In genomic region chr10:5486852-5487235, GRCh38 we compare ENCODE assay signal across 1 cellular context.
A peak's percentile ranks its signal among the peaks of the same experiment; 100 is the strongest.
TF ChIP-seq lines count a peak whose summit lies in the region.

No MANE protein-coding gene starts in this region.

TF ChIP-seq in K562, 482 proteins besides CTCF, POLR2A, EP300 and RAD21 (continued from another document and continues in another):
- no peak for TF ChIP-seq CHD7 (IDR thresholded peaks at IDR 0.05; ENCODE audit: low read depth, low read length)
- TF ChIP-seq COPS2 (conservative IDR thresholded peaks at IDR 0.05): no peak
- no peak for TF ChIP-seq ZC3H4 (CRISPR knock-in tag; IDR thresholded peaks at IDR 0.05; ENCODE audit: borderline replicate concordance)
- no peak for TF ChIP-seq ZEB2 (IDR thresholded peaks at IDR 0.05)
- TF ChIP-seq UBTF (IDR thresholded peaks at IDR 0.05; ENCODE audit: borderline replicate concordance in 1 of 2, low read depth in 2 of 2, low read length in 2 of 2): peak in 1 of 2 experiments; percentile 71; a peak in 2 of 4 replicates
- TF ChIP-seq MYC (IDR thresholded peaks at IDR 0.05; ENCODE audit: low read depth, low read length): no peak
- no peak for TF ChIP-seq MYC (CRISPR knock-in tag; IDR thresholded peaks at IDR 0.05; ENCODE audit: borderline replicate concordance, low read depth)
- no peak for TF ChIP-seq FIP1L1 (IDR thresholded peaks at IDR 0.05; ENCODE audit: low read depth, low read length, poor library complexity, severe bottlenecking)
- 0 out of 2 replicates have a peak, but pooled peaks have one; percentile 42 for TF ChIP-seq ZBTB17 (CRISPR knock-in tag; IDR thresholded peaks at IDR 0.05)
- TF ChIP-seq ZFX (CRISPR knock-in tag; IDR thresholded peaks at IDR 0.05): peak; percentile 69
- TF ChIP-seq ZNF24 (IDR thresholded peaks at IDR 0.05): no peak
- no peak for TF ChIP-seq NR0B1 (IDR thresholded peaks at IDR 0.05; ENCODE audit: partially characterized antibody)
- no peak for TF ChIP-seq HNRNPUL1 (IDR thresholded peaks at IDR 0.05; ENCODE audit: low read length)
- no peak for TF ChIP-seq FUS (optimal IDR thresholded peaks at IDR 0.05; ENCODE audit: low read depth, low read length)
- peak in 1 of 2 experiments; percentile 55; a peak in 2 of 4 replicates for TF ChIP-seq HDAC1 (IDR thresholded peaks at IDR 0.05)
- TF ChIP-seq ZBTB5 (IDR thresholded peaks at IDR 0.05): no peak
- TF ChIP-seq KAT2B (IDR thresholded peaks at IDR 0.05; ENCODE audit: low read depth, low read length): no peak
- TF ChIP-seq CEBPG (CRISPR knock-in tag; IDR thresholded peaks at IDR 0.05): no peak
- TF ChIP-seq CEBPG (tag; conservative IDR thresholded peaks at IDR 0.05 in 1 of 2, IDR thresholded peaks at IDR 0.05 in 1 of 2): no peak
- peak; percentile 93; the same call in 1 of the 2 replicates for TF ChIP-seq HDGF (IDR thresholded peaks at IDR 0.05)
- TF ChIP-seq NCOA2 (IDR thresholded peaks at IDR 0.05; ENCODE audit: partially characterized antibody in 2 of 2): no peak
- no peak for TF ChIP-seq CEBPB (tag; IDR thresholded peaks at IDR 0.05)
- TF ChIP-seq KAT7 (CRISPR knock-in tag; IDR thresholded peaks at IDR 0.05; ENCODE audit: borderline replicate concordance): no peak; the same call in 1 of the 2 replicates
- TF ChIP-seq ZSCAN29 (IDR thresholded peaks at IDR 0.05): no peak
- no peak for TF ChIP-seq PHB (CRISPR knock-in tag; IDR thresholded peaks at IDR 0.05)
- no peak for TF ChIP-seq RBM14 (IDR thresholded peaks at IDR 0.05; ENCODE audit: borderline replicate concordance, insufficient read depth, low read depth, low read length)
- no peak for TF ChIP-seq SREBF1 (IDR thresholded peaks at IDR 0.05; ENCODE audit: borderline replicate concordance, low read depth, low read length)
- TF ChIP-seq ZNF584 (CRISPR knock-in tag; IDR thresholded peaks at IDR 0.05; ENCODE audit: low read depth): no peak
- TF ChIP-seq CUX1 (CRISPR knock-in tag; IDR thresholded peaks at IDR 0.05): no peak
- no peak for TF ChIP-seq ZBTB1 (CRISPR knock-in tag; IDR thresholded peaks at IDR 0.05; ENCODE audit: borderline replicate concordance, low read depth)
- TF ChIP-seq SRF (CRISPR knock-in tag; IDR thresholded peaks at IDR 0.05): no peak
- TF ChIP-seq E2F5 (CRISPR knock-in tag; IDR thresholded peaks at IDR 0.05): no peak
- no peak for TF ChIP-seq NCOA1 (IDR thresholded peaks at IDR 0.05; ENCODE audit: low read depth)
